8 cellular contexts compared by ENCODE assay signal in the genomic region with DNA sequence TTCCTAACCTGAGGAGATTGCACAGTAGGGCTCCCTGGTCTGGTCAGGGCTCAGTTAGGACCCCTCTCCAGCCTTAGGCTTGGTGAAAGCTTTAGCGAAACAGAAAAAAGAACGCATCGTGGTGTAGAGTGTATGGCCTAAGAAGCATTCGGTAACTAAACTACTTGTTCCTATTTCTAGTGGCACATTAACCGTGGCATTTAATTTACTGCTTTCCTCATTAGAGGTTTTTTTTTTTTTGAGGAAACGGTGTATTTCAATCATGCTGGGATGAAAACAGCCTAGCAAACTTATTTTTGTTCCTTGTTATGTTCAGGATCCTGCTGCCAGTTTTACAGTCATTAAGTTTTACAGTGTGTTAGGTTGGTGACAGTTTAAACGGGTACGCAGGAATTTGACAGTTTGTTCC. TPM values are rescaled to one million over a fixed set of nuclear protein-coding genes. Genes with fewer than 3 reads are reported as not detected.
DNase-seq lines count a peak whose midpoint lies in the region; ATAC-seq, FAIRE-seq and TF ChIP-seq lines count a peak whose summit lies in the region.

No MANE protein-coding gene starts in this region.

- peak overlapping the region; percentile 52 for H3K27ac ChIP-seq in RWPE2 (ENCODE audit: poor library complexity, severe bottlenecking)

- no peak for DNase-seq in RWPE2 (ENCODE audit: low spot score)
- DNase-seq in fibroblast of pulmonary artery (ENCODE audit: low read depth), result no peak
- DNase-seq in NCI-H1694 (lab: John Stamatoyannopoulos, UW), result no peak
- no peak for DNase-seq in RCC 7860 (ENCODE audit: low spot score)
- no peak for DNase-seq in amniotic stem cell (lab: John Stamatoyannopoulos, UW)

- no peak for FAIRE-seq in RCC 7860 (lab: Jason Lieb, UNC)

- H3K27me3 ChIP-seq in RWPE2 (ENCODE audit: insufficient read depth, poor library complexity, severe bottlenecking) (no peaks in the 10 kb centered on the region), skeletal muscle satellite cell (ENCODE audit: control insufficient read depth, insufficient read depth, low read length) (no peaks in the 10 kb centered on the region)

- peak overlapping the region; percentile 98 for H3K4me2 ChIP-seq in skeletal muscle satellite cell (ENCODE audit: low read length)

- peak overlapping the region; percentile 96 for H3K9ac ChIP-seq in skeletal muscle satellite cell (ENCODE audit: low read depth, low read length)

- ATAC-seq in GM18519 (IDR thresholded peaks at IDR 0.05; ENCODE audit: low FRiP score, unreplicated experiment) (peak; percentile 26), HG02571 (IDR thresholded peaks at IDR 0.05; ENCODE audit: unreplicated experiment) (peak; percentile 46), RWPE2 (ENCODE audit: low read depth) (peak; percentile 65; the same call in 1 of the 3 replicates)

- no peaks in the 10 kb centered on the region for H3K36me3 ChIP-seq in RWPE2 (ENCODE audit: low read depth)
- H3K36me3 ChIP-seq in skeletal muscle satellite cell (ENCODE audit: insufficient read depth, low read length), result no peaks in the 10 kb centered on the region

- no peaks in the 10 kb centered on the region for H3K9me3 ChIP-seq in RWPE2 (ENCODE audit: severe bottlenecking)
- H3K9me3 ChIP-seq in skeletal muscle satellite cell (replicated peaks; ENCODE audit: low read length), result no peaks in the 10 kb centered on the region

- H3K4me3 ChIP-seq in RWPE2 (ENCODE audit: severe bottlenecking) (peak overlapping the region; percentile 90), fibroblast of pulmonary artery (replicated peaks; ENCODE audit: low read depth, low read length) (peak overlapping the region; percentile 86), skeletal muscle satellite cell (ENCODE audit: low read length) (peak overlapping the region; percentile 96)

- H3K4me1 ChIP-seq in RWPE2 (ENCODE audit: insufficient read depth, poor library complexity, severe bottlenecking) (peaks cover 7% of the 10 kb centered on the region), skeletal muscle satellite cell (ENCODE audit: control insufficient read depth, insufficient read depth, low read length) (peaks cover 19% of the 10 kb centered on the region)

- TF ChIP-seq CTCF in RWPE2 (IDR thresholded peaks at IDR 0.05; ENCODE audit: poor library complexity, severe bottlenecking) (no peak), fibroblast of pulmonary artery (IDR thresholded peaks at IDR 0.05; ENCODE audit: low read length, missing control alignments) (no peak)

RNA-seq across cellular contexts. Expression of gene OSBPL8, which starts 0.5 kb away (rescaled TPM):
- 61.2 and 83.7 TPM in 2 replicates for total RNA-seq in skeletal muscle satellite cell (2012; rRNA removed)
